In the genomic region with DNA sequence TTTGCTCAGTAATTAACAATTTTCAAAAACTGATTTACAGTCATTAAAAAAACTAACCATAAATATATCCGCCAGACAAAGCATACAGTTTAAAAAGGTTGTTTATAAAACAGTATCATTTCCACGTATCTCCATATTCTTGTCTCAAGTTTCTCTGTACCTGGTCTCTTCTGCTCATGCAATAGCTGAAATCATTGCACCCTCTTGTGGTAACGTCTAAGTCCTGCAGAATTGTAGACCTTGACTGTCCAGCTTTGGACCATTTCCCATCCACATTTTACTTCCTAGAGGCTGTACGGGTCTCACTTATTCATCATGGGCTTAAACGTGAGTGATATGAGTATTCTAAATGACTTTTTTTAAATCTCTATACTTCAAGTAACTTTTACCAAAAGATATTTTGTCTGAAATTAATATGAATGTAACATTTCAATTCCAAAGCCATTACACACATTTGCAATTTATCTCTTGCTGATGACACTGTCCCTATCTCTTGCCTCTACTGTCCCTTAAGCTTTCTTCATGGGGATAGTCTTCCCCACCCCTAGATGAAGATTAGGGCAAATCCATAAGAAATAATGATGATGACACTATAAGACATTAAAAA, we compare ENCODE assay signal across 8 cellular contexts.
DNase-seq lines count a peak whose midpoint lies in the region; ATAC-seq, FAIRE-seq and TF ChIP-seq lines count a peak whose summit lies in the region.

No MANE protein-coding gene starts in this region.

- H3K27ac ChIP-seq in Panc1 (ENCODE audit: low read length): no peak overlapping the region
- no peak overlapping the region for H3K27ac ChIP-seq in H1 (ENCODE audit: low read depth, low read length)

- CTCF ChIA-PET in Panc1 (lab: Charles Lee) (interaction anchor here (0.7 to 1.3 kb wide), 2 partner anchors 53 to 357 kb away, joined by 3 to 4 read pairs; no protein-coding TSS in a partner anchor), H1 (lab: Charles Lee; ENCODE audit: partially characterized antibody) (interaction anchor here (0.6 to 7.0 kb wide), 34 partner anchors 9 to 867 kb away, joined by 3 to 73 read pairs (median 5); no protein-coding TSS in a partner anchor)

- H3K9ac ChIP-seq in H1 (replicated peaks in 1 of 4; ENCODE audit: extremely low read depth in 1 of 4, low read depth in 3 of 4, low read length in 3 of 4): no peak overlapping the region

- no peak overlapping the region for H4K91ac ChIP-seq in H1 (replicated peaks; ENCODE audit: insufficient read length, low read length)

- no peak for TF ChIP-seq EP300 in H1 (IDR thresholded peaks at IDR 0.05; ENCODE audit: borderline replicate concordance in 1 of 2, low read depth in 2 of 2, low read length in 2 of 2)

- no peak overlapping the region for H2AK5ac ChIP-seq in H1 (ENCODE audit: low read depth, low read length)

- H3K23ac ChIP-seq in H1 (ENCODE audit: insufficient read length): no peak overlapping the region

- H3K9me3 ChIP-seq in Panc1 (ENCODE audit: control insufficient read depth, insufficient read depth, low read depth, low read length) (no peaks in the 10 kb centered on the region), H1 (ENCODE audit: insufficient read depth in 2 of 2, low read depth in 1 of 2, low read length in 1 of 2) (no peaks in the 10 kb centered on the region), mucosa of descending colon (no peaks in the 10 kb centered on the region)

- H3K4me2 ChIP-seq in H1 (ENCODE audit: insufficient read depth in 1 of 2, low read depth in 2 of 2, low read length in 2 of 2): no peak overlapping the region

- peak; percentile 51 for DNase-seq in D341Med (ENCODE audit: low spot score)
- DNase-seq in Panc1 (ENCODE audit: low read depth, low spot score): no peak
- DNase-seq in H1 (ENCODE audit: low read depth in 1 of 2, low spot score in 2 of 2): no peak
- DNase-seq in mucosa of descending colon: peak in 1 of 3 donors; percentile 62
- DNase-seq in NK-92 treated with Interleukin-12 subunit alpha and Interleukin-12 subunit beta, amount 100 ng/mL, for 24 hours (lab: John Stamatoyannopoulos, UW): no peak

- H3K56ac ChIP-seq in H1 (replicated peaks; ENCODE audit: insufficient read length, low read depth, low read length): no peak overlapping the region

- H2BK15ac ChIP-seq in H1 (ENCODE audit: low read length): no peak overlapping the region

- H3K79me2 ChIP-seq in H1 (ENCODE audit: control insufficient read depth in 1 of 2, insufficient read depth in 2 of 2, low read length in 2 of 2): no peaks in the 10 kb centered on the region

- H3K4me3 ChIP-seq in Panc1 (ENCODE audit: low read depth in 2 of 2, low read length in 2 of 2): no peak overlapping the region
- H3K4me3 ChIP-seq in H1 (ENCODE audit: extremely low read depth in 1 of 4, insufficient read depth in 2 of 4, low read depth in 3 of 4, low read length in 4 of 4): no peak overlapping the region
- no peak overlapping the region for H3K4me3 ChIP-seq in mucosa of descending colon

- POLR2A ChIA-PET in Panc1 (lab: Charles Lee): no interaction called here
- POLR2A ChIA-PET in H1 (lab: Charles Lee; ENCODE audit: partially characterized antibody): no interaction called here

- H4K5ac ChIP-seq in H1 (ENCODE audit: insufficient read length, low read depth, low read length): no peak overlapping the region

- 42% methylated on average over 5 of the region's 5 CpGs; no CpG with 5 or more reads in 1 of the 2 experiments for WGBS in H1 (ENCODE audit: extremely low coverage in 1 of 2, insufficient coverage in 1 of 2, insufficient read length in 1 of 2, insufficient replicate concordance in 2 of 2, low coverage in 1 of 2, low lambda C conversion rate in 2 of 2, missing lambda C conversion rate in 1 of 2), 2 experiments

- no peak overlapping the region for H2BK12ac ChIP-seq in H1 (ENCODE audit: low read depth, low read length)

- H3K4me1 ChIP-seq in Panc1 (ENCODE audit: control insufficient read depth, insufficient read depth, low read length) (no peaks in the 10 kb centered on the region), H1 (replicated peaks in 1 of 4; ENCODE audit: control insufficient read depth in 3 of 4, insufficient read depth in 4 of 4, low read length in 3 of 4) (no peaks in the 10 kb centered on the region), mucosa of descending colon (ENCODE audit: low read depth) (no peaks in the 10 kb centered on the region)

- H3K4ac ChIP-seq in H1 (replicated peaks; ENCODE audit: insufficient read length, low read depth, low read length): no peak overlapping the region

- no peak overlapping the region for H2BK20ac ChIP-seq in H1 (ENCODE audit: low read length)

- TF ChIP-seq POLR2A in H1 (IDR thresholded peaks at IDR 0.05; ENCODE audit: control extremely low read depth in 1 of 2, low read depth in 2 of 2, low read length in 2 of 2): no peak

- H3K27me3 ChIP-seq in Panc1 (ENCODE audit: control insufficient read depth, insufficient read depth, low read length) (no peaks in the 10 kb centered on the region), H1 (replicated peaks in 1 of 4; ENCODE audit: control insufficient read depth in 3 of 4, extremely low read depth in 1 of 4, insufficient read depth in 3 of 4, low read length in 3 of 4) (no peaks in the 10 kb centered on the region)

- TF ChIP-seq RAD21 in H1 (IDR thresholded peaks at IDR 0.05 in 1 of 2, conservative IDR thresholded peaks at IDR 0.05 in 1 of 2; ENCODE audit: low read depth in 2 of 2, low read length in 2 of 2): peak; percentile 89

- no peak overlapping the region for H2AFZ ChIP-seq in H1 (ENCODE audit: low read length)

- H4K8ac ChIP-seq in H1 (ENCODE audit: extremely low read depth, insufficient read depth, low read length): no peak overlapping the region

- TF ChIP-seq CTCF in Panc1 (IDR thresholded peaks at IDR 0.05) (peak; percentile 71; the same call in 1 of the 2 replicates), H1 (IDR thresholded peaks at IDR 0.05; ENCODE audit: control extremely low read depth in 1 of 3, insufficient read depth in 1 of 3, low read depth in 1 of 3, low read length in 3 of 3) (peak in 2 of 3 experiments; percentile 70 to 78; a peak in 3 of 4 replicates), mucosa of descending colon (IDR thresholded peaks at IDR 0.05) (peak; percentile 45)

- peak; percentile 88 for FAIRE-seq in H1 (lab: Jason Lieb, UNC)

- no peak overlapping the region for H2BK120ac ChIP-seq in H1 (replicated peaks; ENCODE audit: low read depth, low read length)

- no peak overlapping the region for H2BK5ac ChIP-seq in H1 (ENCODE audit: low read depth, low read length)

- no peaks in the 10 kb centered on the region for H3K23me2 ChIP-seq in H1 (ENCODE audit: low read depth, low read length)

- H3K18ac ChIP-seq in H1 (ENCODE audit: extremely low read depth, low read length): no peak overlapping the region

- peak; percentile 67 for ATAC-seq in GM18909 (IDR thresholded peaks at IDR 0.05; ENCODE audit: poor library complexity, unreplicated experiment)
- peak; percentile 43 for ATAC-seq in HG03469 (IDR thresholded peaks at IDR 0.05; ENCODE audit: unreplicated experiment)
- ATAC-seq in Panc1: peak; percentile 80; the same call in 1 of the 2 replicates
- ATAC-seq in mucosa of descending colon: peak; percentile 88
- no peak for ATAC-seq in HG03571 (IDR thresholded peaks at IDR 0.05; ENCODE audit: unreplicated experiment)

- H3K79me1 ChIP-seq in H1 (ENCODE audit: low read depth, low read length): no peaks in the 10 kb centered on the region

- BruUV-seq in Panc1 (replicated peaks; lab: Mats Ljungman, UMichigan): no TSS peak

- in situ Hi-C loops in Panc1 (cut with HindIII; ENCODE audit: low pct_unique_long_range_greater_than_20kb, low sequenced_read_pairs): no loop called here

- H3K36me3 ChIP-seq in Panc1 (ENCODE audit: control insufficient read depth, insufficient read depth, low read length) (no peaks in the 10 kb centered on the region), H1 (ENCODE audit: control insufficient read depth in 2 of 4, insufficient read depth in 4 of 4, low read length in 3 of 4) (no peaks in the 10 kb centered on the region), mucosa of descending colon (ENCODE audit: low read depth) (no peaks in the 10 kb centered on the region)

- H3K14ac ChIP-seq in H1 (ENCODE audit: insufficient read length): no peak overlapping the region

- no peaks in the 10 kb centered on the region for H4K20me1 ChIP-seq in H1 (replicated peaks in 1 of 2; ENCODE audit: control insufficient read depth in 1 of 2, insufficient read depth in 2 of 2, low read length in 2 of 2)

- intact Hi-C loops in Panc1 (cut with micrococcal nuclease; ENCODE audit: unreplicated experiment): loop anchor here (10.0 kb wide), 2 partner anchors 141 to 451 kb away; no protein-coding TSS in a partner anchor
- intact Hi-C loops in mucosa of descending colon (cut with DNase I, micrococcal nuclease): loop anchor here in 1 of 2 donors (5.0 kb wide), 2 partner anchors 303 to 353 kb away; no protein-coding TSS in a partner anchor

TF ChIP-seq in H1, 55 proteins besides CTCF, POLR2A, EP300 and RAD21:
- no peak for TF ChIP-seq MAFK (IDR thresholded peaks at IDR 0.05; ENCODE audit: low read depth, low read length)
- no peak for TF ChIP-seq BCL11A (IDR thresholded peaks at IDR 0.05; ENCODE audit: low read depth in 2 of 2, low read length in 2 of 2)
- TF ChIP-seq, protein P1, sequence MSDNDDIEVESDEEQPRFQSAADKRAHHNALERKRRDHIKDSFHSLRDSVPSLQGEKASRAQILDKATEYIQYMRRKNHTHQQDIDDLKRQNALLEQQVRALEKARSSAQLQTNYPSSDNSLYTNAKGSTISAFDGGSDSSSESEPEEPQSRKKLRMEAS (IDR thresholded peaks at IDR 0.05): no peak
- no peak for TF ChIP-seq NANOG (IDR thresholded peaks at IDR 0.05; ENCODE audit: insufficient read depth, low read depth, low read length, poor library complexity, severe bottlenecking)
- no peak for TF ChIP-seq SRF (IDR thresholded peaks at IDR 0.05; ENCODE audit: low read depth, low read length)
- no peak for TF ChIP-seq YY1 (IDR thresholded peaks at IDR 0.05; ENCODE audit: low read depth, low read length)
- TF ChIP-seq, protein P2, sequence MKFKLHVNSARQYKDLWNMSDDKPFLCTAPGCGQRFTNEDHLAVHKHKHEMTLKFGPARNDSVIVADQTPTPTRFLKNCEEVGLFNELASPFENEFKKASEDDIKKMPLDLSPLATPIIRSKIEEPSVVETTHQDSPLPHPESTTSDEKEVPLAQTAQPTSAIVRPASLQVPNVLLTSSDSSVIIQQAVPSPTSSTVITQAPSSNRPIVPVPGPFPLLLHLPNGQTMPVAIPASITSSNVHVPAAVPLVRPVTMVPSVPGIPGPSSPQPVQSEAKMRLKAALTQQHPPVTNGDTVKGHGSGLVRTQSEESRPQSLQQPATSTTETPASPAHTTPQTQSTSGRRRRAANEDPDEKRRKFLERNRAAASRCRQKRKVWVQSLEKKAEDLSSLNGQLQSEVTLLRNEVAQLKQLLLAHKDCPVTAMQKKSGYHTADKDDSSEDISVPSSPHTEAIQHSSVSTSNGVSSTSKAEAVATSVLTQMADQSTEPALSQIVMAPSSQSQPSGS (IDR thresholded peaks at IDR 0.05; ENCODE audit: low read length): no peak
- no peak for TF ChIP-seq SIX5 (IDR thresholded peaks at IDR 0.05; ENCODE audit: low read depth, low read length)
